Comparison of ENCODE assay signal across 8 cellular contexts in the genomic region with DNA sequence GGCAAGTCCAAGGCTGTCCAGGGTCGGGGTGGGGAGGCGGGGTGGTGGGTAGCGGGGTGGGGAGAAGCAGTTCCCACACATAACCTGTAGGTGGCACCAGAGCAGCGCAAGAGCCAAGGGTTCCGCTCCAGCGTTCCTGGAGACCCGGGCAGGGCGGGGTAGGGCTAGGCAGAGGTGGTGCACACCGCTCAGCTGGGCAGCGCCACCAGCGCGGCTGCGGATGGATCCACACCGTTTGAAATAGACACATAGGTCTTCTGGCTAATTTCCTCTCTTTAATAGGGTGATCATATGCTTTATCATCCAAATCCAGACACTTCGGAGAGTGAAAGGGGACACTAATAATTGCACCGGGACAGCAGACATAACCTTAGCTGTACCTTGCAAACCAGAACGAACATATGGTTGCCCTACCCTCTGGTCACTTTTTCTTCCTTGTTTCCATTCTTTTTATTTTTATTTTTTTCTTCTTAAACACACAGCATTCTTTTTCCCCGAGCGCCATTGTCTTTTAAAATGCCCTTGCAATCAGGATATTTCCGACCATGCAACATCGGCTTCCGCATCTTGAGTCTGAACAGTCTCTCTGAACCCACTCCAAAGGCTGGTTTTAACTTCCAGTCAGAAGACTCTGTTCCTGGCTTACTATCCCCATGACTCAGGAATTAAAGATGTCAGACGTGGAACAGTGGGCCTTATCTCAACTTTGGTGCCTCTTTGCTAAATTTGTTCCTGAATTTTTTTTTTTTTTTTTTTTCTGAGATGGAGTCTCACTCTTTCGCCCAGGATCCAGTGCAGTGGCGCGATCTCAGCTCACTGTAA. TPM values are rescaled to one million over a fixed set of nuclear protein-coding genes. Genes with fewer than 3 reads are reported as not detected.
DNase-seq lines count a peak whose midpoint lies in the region; ATAC-seq and TF ChIP-seq lines count a peak whose summit lies in the region.

No MANE protein-coding gene starts in this region.

- intact Hi-C loops in esophagus muscularis mucosa (cut with DNase I), result loop anchor here (1.0 to 5.0 kb wide), 3 partner anchors 289 to 454 kb away; no protein-coding TSS in a partner anchor
- intact Hi-C loops in naive thymus-derived CD4-positive, alpha-beta T cell (cut with micrococcal nuclease), result loop anchor here (1.0 to 5.0 kb wide), 13 partner anchors 12 to 456 kb away; a partner anchor contains a TSS

- peaks cover 7% of the 10 kb centered on the region for H3K27me3 Mint-ChIP-seq in IgD-negative memory B cell
- peaks cover 0 to 34% (median 9%) of the 10 kb centered on the region in 5 donors for H3K27me3 Mint-ChIP-seq in naive thymus-derived CD4-positive, alpha-beta T cell

- H3K27ac ChIP-seq in esophagus muscularis mucosa (replicated peaks in 1 of 4), result no peak overlapping the region
- no peak overlapping the region for H3K27ac ChIP-seq in naive thymus-derived CD4-positive, alpha-beta T cell (ENCODE audit: low read depth, low read length)

- no peak for TF ChIP-seq EP300 in esophagus muscularis mucosa (IDR thresholded peaks at IDR 0.05)

- peaks cover 3 to 9% (median 4%) of the 10 kb centered on the region in 3 donors for H3K4me1 Mint-ChIP-seq in IgD-negative memory B cell
- peaks cover 0 to 6% (median 5%) of the 10 kb centered on the region in 7 donors for H3K4me1 Mint-ChIP-seq in naive thymus-derived CD4-positive, alpha-beta T cell
- peaks cover 7% of the 10 kb centered on the region for H3K4me1 Mint-ChIP-seq in stimulated activated effector memory CD8-positive, alpha-beta T cell treated with anti-CD3 and anti-CD28 coated beads, Interleukin-12 subunit alpha, Interleukin-12 subunit beta, amount 100 ng/mL, for 72 hours

- no peak overlapping the region for H3K27ac Mint-ChIP-seq in IgD-negative memory B cell
- H3K27ac Mint-ChIP-seq in naive thymus-derived CD4-positive, alpha-beta T cell, result no peak overlapping the region
- no peak overlapping the region for H3K27ac Mint-ChIP-seq in stimulated activated effector memory CD8-positive, alpha-beta T cell treated with anti-CD3 and anti-CD28 coated beads, Interleukin-12 subunit alpha, Interleukin-12 subunit beta, amount 100 ng/mL, for 72 hours

- peak in 2 of 3 experiments; percentile 67 to 89 for TF ChIP-seq CTCF in esophagus muscularis mucosa (IDR thresholded peaks at IDR 0.05)

- CTCF ChIA-PET in naive thymus-derived CD4-positive, alpha-beta T cell (lab: Charles Lee), result interaction anchor here (0.6 to 3.6 kb wide), 21 partner anchors 9 to 457 kb away, joined by 3 to 19 read pairs (median 4); a partner anchor contains a TSS

- DNase-seq in DMS 273 treated with DMSO at 0.1 percent for 48 hours (lab: John Stamatoyannopoulos, UW) (peak; percentile 36), OCI-M1 (lab: John Stamatoyannopoulos, UW) (peak; percentile 91), activated T-cell treated with anti-CD3 and anti-CD28 coated beads for 24 hours (ENCODE audit: low read depth) (peak; percentile 78), esophagus muscularis mucosa (ENCODE audit: extremely low spot score) (peak; percentile 94)
- DNase-seq in naive thymus-derived CD4-positive, alpha-beta T cell, result peak; percentile 68 to 84 (median 79)
- peak; percentile 81 to 92 for DNase-seq in stimulated activated effector memory CD8-positive, alpha-beta T cell treated with anti-CD3 and anti-CD28 coated beads, Interleukin-12 subunit alpha, Interleukin-12 subunit beta, amount 100 ng/mL, for 72 hours (ENCODE audit: low spot score in 2 of 2)

- WGBS in esophagus muscularis mucosa, result 36% methylated on average over 20 of the region's 26 CpGs

- H3K4me1 ChIP-seq in esophagus muscularis mucosa, result peaks cover 0 to 11% (median 9%) of the 10 kb centered on the region in 4 donors
- H3K4me1 ChIP-seq in naive thymus-derived CD4-positive, alpha-beta T cell (ENCODE audit: control insufficient read depth in 2 of 2, insufficient read depth in 2 of 2, low read length in 2 of 2), result no peaks in the 10 kb centered on the region

- H3K36me3 ChIP-seq in esophagus muscularis mucosa, result no peaks in the 10 kb centered on the region
- H3K36me3 ChIP-seq in naive thymus-derived CD4-positive, alpha-beta T cell (ENCODE audit: control insufficient read depth in 2 of 3, insufficient read depth in 3 of 3, low read length in 3 of 3), result no peaks in the 10 kb centered on the region

- peak overlapping the region; percentile 35 to 50 (median 38) for H3K4me3 ChIP-seq in esophagus muscularis mucosa
- no peak overlapping the region for H3K4me3 ChIP-seq in naive thymus-derived CD4-positive, alpha-beta T cell (ENCODE audit: low read length)

- no peaks in the 10 kb centered on the region for H3K36me3 Mint-ChIP-seq in IgD-negative memory B cell
- no peaks in the 10 kb centered on the region for H3K36me3 Mint-ChIP-seq in naive thymus-derived CD4-positive, alpha-beta T cell
- peaks cover 2% of the 10 kb centered on the region for H3K36me3 Mint-ChIP-seq in stimulated activated effector memory CD8-positive, alpha-beta T cell treated with anti-CD3 and anti-CD28 coated beads, Interleukin-12 subunit alpha, Interleukin-12 subunit beta, amount 100 ng/mL, for 72 hours

- peak; percentile 98 for ATAC-seq in GM21717 (IDR thresholded peaks at IDR 0.05; ENCODE audit: unreplicated experiment)
- peak; percentile 100 for ATAC-seq in naive thymus-derived CD4-positive, alpha-beta T cell
- peak; percentile 100 for ATAC-seq in stimulated activated effector memory CD8-positive, alpha-beta T cell treated with anti-CD3 and anti-CD28 coated beads, Interleukin-12 subunit alpha, Interleukin-12 subunit beta, amount 100 ng/mL, for 72 hours

- POLR2A ChIA-PET in naive thymus-derived CD4-positive, alpha-beta T cell (lab: Charles Lee), result interaction anchor here (0.7 to 1.6 kb wide), 8 partner anchors 15 to 338 kb away, joined by 3 to 7 read pairs (median 4); a partner anchor contains a TSS

- TF ChIP-seq POLR2A in esophagus muscularis mucosa (IDR thresholded peaks at IDR 0.05; ENCODE audit: low read depth), result no peak

- H3K9me3 Mint-ChIP-seq in IgD-negative memory B cell, result no peaks in the 10 kb centered on the region
- no peaks in the 10 kb centered on the region for H3K9me3 Mint-ChIP-seq in naive thymus-derived CD4-positive, alpha-beta T cell
- peaks cover 5% of the 10 kb centered on the region for H3K9me3 Mint-ChIP-seq in stimulated activated effector memory CD8-positive, alpha-beta T cell treated with anti-CD3 and anti-CD28 coated beads, Interleukin-12 subunit alpha, Interleukin-12 subunit beta, amount 100 ng/mL, for 72 hours

- H3K27me3 ChIP-seq in esophagus muscularis mucosa, result no peaks in the 10 kb centered on the region
- no peaks in the 10 kb centered on the region for H3K27me3 ChIP-seq in naive thymus-derived CD4-positive, alpha-beta T cell (ENCODE audit: control insufficient read depth in 2 of 2, insufficient read depth in 2 of 2, low read length in 2 of 2)

- no peaks in the 10 kb centered on the region for H3K9me3 ChIP-seq in esophagus muscularis mucosa
- no peaks in the 10 kb centered on the region for H3K9me3 ChIP-seq in naive thymus-derived CD4-positive, alpha-beta T cell (ENCODE audit: control insufficient read depth in 2 of 3, low read length in 3 of 3)

- peak overlapping the region in 3 of 4 donors; percentile 55 to 84 (median 81) for H3K4me3 Mint-ChIP-seq in IgD-negative memory B cell
- H3K4me3 Mint-ChIP-seq in naive thymus-derived CD4-positive, alpha-beta T cell, result peak overlapping the region in 8 of 10 donors; percentile 30 to 75 (median 63)
- H3K4me3 Mint-ChIP-seq in stimulated activated effector memory CD8-positive, alpha-beta T cell treated with anti-CD3 and anti-CD28 coated beads, Interleukin-12 subunit alpha, Interleukin-12 subunit beta, amount 100 ng/mL, for 72 hours, result peak overlapping the region; percentile 48

RNA-seq across cellular contexts. Expression of a gene that starts 12.5 kb away (rescaled TPM):
- 13.1 TPM for polyA plus RNA-seq in IgD-negative memory B cell
- 1 to 10 TPM; 4.6 to 9.5 (median 7.7) TPM for total RNA-seq in esophagus muscularis mucosa
- 10 to 100 TPM in 2 of 5 experiments, 1 to 10 TPM in 3; 4.8 to 13.0 (median 6.8) TPM for total RNA-seq in naive thymus-derived CD4-positive, alpha-beta T cell
- polyA plus RNA-seq in naive thymus-derived CD4-positive, alpha-beta T cell, result 10 to 100 TPM in 1 of 2 donors, 1 to 10 TPM in 1; 4.9 to 10.9 TPM

Comparison
In these comparisons a context has a peak if more than half of its experiments do, and no peak if none do; other contexts are left out.
1. DNase-seq: peak in every context shown above with its lines; median percentile 94 in esophagus muscularis mucosa; 91 in OCI-M1; 86 in stimulated activated effector memory CD8-positive, alpha-beta T cell treated with anti-CD3 and anti-CD28 coated beads, Interleukin-12 subunit alpha, Interleukin-12 subunit beta, amount 100 ng/mL, for 72 hours; 79 in naive thymus-derived CD4-positive, alpha-beta T cell; 78 in activated T-cell treated with anti-CD3 and anti-CD28 coated beads for 24 hours; 36 in DMS 273 treated with DMSO at 0.1 percent for 48 hours.